1 cellular context compared by ENCODE assay signal in genomic region chr2:36541891-36542595, GRCh38.
TF ChIP-seq lines count a peak whose summit lies in the region.

No MANE protein-coding gene starts in this region.

TF ChIP-seq in A549, 52 proteins besides CTCF, POLR2A, EP300 and RAD21 (continued from another document):
- TF ChIP-seq HOXB13 (CRISPR knock-in tag; IDR thresholded peaks at IDR 0.05; ENCODE audit: low read depth), result no peak
